ENCODE assay signal across 1 cellular context in the genomic region with DNA sequence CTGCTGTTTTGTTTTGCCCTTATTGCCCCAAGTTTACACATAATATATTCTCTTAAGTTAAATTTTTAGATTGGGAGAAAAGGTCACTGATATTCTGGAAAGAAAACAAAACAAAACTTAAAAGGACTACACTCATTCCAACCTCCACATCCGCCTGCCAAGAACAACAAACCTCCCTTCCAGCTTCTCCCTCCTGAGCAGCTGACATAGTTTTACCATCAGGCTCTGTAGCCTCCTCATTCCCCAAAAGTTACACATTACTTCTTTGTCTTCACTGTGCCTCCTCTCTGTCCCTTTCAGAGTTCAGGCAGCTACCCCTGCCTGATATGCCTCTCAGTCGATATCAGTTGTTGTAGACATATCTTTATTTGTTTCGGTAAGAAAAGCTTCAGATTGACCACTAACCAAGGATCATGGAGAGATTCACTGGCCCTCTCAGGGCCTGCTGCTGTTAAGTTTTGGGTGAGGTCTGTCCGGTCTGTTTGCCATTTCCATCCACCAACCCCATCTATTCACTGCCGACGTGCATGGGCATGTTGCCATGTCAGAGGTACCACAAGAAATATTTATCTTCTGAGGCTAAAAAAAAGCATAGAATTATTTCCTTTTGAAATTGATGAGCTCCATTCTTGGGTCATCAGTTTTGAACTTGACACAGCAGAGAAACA.
TF ChIP-seq lines count a peak whose summit lies in the region.

No MANE protein-coding gene starts in this region.

TF ChIP-seq in WTC11, 78 proteins besides CTCF, POLR2A, EP300 and RAD21 (continued from another document):
- TF ChIP-seq, protein P1, sequence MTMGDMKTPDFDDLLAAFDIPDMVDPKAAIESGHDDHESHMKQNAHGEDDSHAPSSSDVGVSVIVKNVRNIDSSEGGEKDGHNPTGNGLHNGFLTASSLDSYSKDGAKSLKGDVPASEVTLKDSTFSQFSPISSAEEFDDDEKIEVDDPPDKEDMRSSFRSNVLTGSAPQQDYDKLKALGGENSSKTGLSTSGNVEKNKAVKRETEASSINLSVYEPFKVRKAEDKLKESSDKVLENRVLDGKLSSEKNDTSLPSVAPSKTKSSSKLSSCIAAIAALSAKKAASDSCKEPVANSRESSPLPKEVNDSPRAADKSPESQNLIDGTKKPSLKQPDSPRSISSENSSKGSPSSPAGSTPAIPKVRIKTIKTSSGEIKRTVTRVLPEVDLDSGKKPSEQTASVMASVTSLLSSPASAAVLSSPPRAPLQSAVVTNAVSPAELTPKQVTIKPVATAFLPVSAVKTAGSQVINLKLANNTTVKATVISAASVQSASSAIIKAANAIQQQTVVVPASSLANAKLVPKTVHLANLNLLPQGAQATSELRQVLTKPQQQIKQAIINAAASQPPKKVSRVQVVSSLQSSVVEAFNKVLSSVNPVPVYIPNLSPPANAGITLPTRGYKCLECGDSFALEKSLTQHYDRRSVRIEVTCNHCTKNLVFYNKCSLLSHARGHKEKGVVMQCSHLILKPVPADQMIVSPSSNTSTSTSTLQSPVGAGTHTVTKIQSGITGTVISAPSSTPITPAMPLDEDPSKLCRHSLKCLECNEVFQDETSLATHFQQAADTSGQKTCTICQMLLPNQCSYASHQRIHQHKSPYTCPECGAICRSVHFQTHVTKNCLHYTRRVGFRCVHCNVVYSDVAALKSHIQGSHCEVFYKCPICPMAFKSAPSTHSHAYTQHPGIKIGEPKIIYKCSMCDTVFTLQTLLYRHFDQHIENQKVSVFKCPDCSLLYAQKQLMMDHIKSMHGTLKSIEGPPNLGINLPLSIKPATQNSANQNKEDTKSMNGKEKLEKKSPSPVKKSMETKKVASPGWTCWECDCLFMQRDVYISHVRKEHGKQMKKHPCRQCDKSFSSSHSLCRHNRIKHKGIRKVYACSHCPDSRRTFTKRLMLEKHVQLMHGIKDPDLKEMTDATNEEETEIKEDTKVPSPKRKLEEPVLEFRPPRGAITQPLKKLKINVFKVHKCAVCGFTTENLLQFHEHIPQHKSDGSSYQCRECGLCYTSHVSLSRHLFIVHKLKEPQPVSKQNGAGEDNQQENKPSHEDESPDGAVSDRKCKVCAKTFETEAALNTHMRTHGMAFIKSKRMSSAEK (CRISPR knock-in tag; IDR thresholded peaks at IDR 0.05; ENCODE audit: borderline replicate concordance), result no peak
